11 cellular contexts compared by ENCODE assay signal in the genomic region with DNA sequence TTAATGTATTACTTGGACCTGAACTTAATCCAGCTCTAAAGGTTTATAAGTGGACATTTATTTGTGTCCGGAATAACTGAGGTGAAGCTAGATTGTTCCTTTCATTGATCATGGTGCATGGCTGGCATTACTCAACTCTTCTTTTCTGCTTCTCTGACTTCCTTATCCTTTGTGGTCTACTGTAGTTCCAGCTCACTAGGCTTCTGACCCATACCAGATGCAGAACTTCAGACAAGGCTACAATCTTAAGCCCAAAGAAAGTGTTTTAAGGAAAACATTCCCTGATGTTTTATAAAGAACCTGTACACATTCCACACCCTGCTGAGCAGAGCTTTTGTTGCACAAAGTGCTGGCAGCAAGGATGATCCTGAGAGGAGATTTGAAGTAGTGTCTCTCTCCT.
DNase-seq lines count a peak whose midpoint lies in the region; ATAC-seq and TF ChIP-seq lines count a peak whose summit lies in the region.
"Had no signal": no experiment of that assay in that cellular context is flagged by ENCODE, and none has a peak within 500 bp of the region (broad histone marks: within the 10 kb centered on the region; RNA-seq: fewer than 3 reads in every experiment).

No MANE protein-coding gene starts in this region.

- DNase-seq in mammary epithelial cell (no peak), MCF 10A (ENCODE audit: unreplicated experiment) (no peak), NOMO-1 treated with dmso at 0.1 percent for 144 hours (lab: John Stamatoyannopoulos, UW; ENCODE audit: unreplicated experiment) (peak; percentile 5), glomerular visceral epithelial cell (ENCODE audit: extremely low spot score) (peak; percentile 85), NCI-H510A (lab: John Stamatoyannopoulos, UW) (no peak), islet precursor cell (no peak)
- DNase-seq: colonic mucosa, NCI-H1417 treated with DMSO at 0.1 percent for 48 hours had no signal

- H2AFZ ChIP-seq in mammary epithelial cell (ENCODE audit: low read depth, low read length), result peak overlapping the region; percentile 8

- H3K27ac ChIP-seq in mammary epithelial cell (ENCODE audit: insufficient read depth, low read depth, low read length) (no peak overlapping the region), urinary bladder (ENCODE audit: low read depth) (peak overlapping the region; percentile 10)
- H3K27ac ChIP-seq: colonic mucosa had no signal

- no peaks in the 10 kb centered on the region for H3K27me3 Mint-ChIP-seq in MCF 10A (ENCODE audit: insufficient read depth, unreplicated experiment)

- no peak overlapping the region for H3K4me3 ChIP-seq in mammary epithelial cell (replicated peaks in 1 of 3; ENCODE audit: insufficient read depth in 1 of 3, low read depth in 2 of 3, low read length in 3 of 3)
- no peak overlapping the region for H3K4me3 ChIP-seq in urinary bladder (ENCODE audit: low read depth, low read length)
- H3K4me3 ChIP-seq: colonic mucosa had no signal

- intact Hi-C loops in mammary epithelial cell (cut with micrococcal nuclease) (no loop called here), MCF 10A (cut with micrococcal nuclease) (no loop called here)

- ATAC-seq in GM21786 (IDR thresholded peaks at IDR 0.05; ENCODE audit: unreplicated experiment), result no peak
- ATAC-seq: sciatic nerve had no signal

- dilution Hi-C loops in mammary epithelial cell (cut with HindIII; ENCODE audit: low sequenced_read_pairs), result no loop called here

- no peaks in the 10 kb centered on the region for H3K9me3 ChIP-seq in mammary epithelial cell (replicated peaks; ENCODE audit: insufficient read depth, low read length)
- H3K9me3 ChIP-seq: colonic mucosa had no signal

- TF ChIP-seq CTCF in mammary epithelial cell (conservative IDR thresholded peaks at IDR 0.05 in 1 of 2, IDR thresholded peaks at IDR 0.05 in 1 of 2; ENCODE audit: extremely low read depth in 1 of 2, insufficient read depth in 1 of 2, low read depth in 1 of 2, low read length in 2 of 2) (no peak), MCF 10A (IDR thresholded peaks at IDR 0.05; ENCODE audit: unreplicated experiment) (no peak)

- H3K9ac ChIP-seq in mammary epithelial cell (ENCODE audit: insufficient read depth, low read length), result no peak overlapping the region

- no peaks in the 10 kb centered on the region for H4K20me1 ChIP-seq in mammary epithelial cell (ENCODE audit: insufficient read depth, low read length)

- in situ Hi-C loops in mammary epithelial cell (cut with MboI; ENCODE audit: low sequenced_read_pairs in 2 of 2), result no loop called here

- no peak overlapping the region for H3K4me2 ChIP-seq in mammary epithelial cell (ENCODE audit: insufficient read depth, low read depth, low read length)

- no peaks in the 10 kb centered on the region for H3K79me2 ChIP-seq in mammary epithelial cell (ENCODE audit: insufficient read depth, low read length)

- CTCF ChIA-PET in mammary epithelial cell (lab: Charles Lee; ENCODE audit: low non-redundant PET) (interaction anchor here (0.7 kb wide), 1 partner anchor 258 kb away, joined by 6 read pairs; no protein-coding TSS in a partner anchor), MCF 10A (lab: Yijun Ruan, JAX) (interaction anchor here (0.6 to 1.3 kb wide), 4 partner anchors 36 to 251 kb away, joined by 3 to 5 read pairs (median 4); no protein-coding TSS in a partner anchor)

- H3K36me3 ChIP-seq in mammary epithelial cell (ENCODE audit: insufficient read depth, low read length) (no peaks in the 10 kb centered on the region), urinary bladder (ENCODE audit: insufficient read depth) (no peaks in the 10 kb centered on the region)
- H3K36me3 ChIP-seq: colonic mucosa had no signal

- POLR2A ChIA-PET in MCF 10A (lab: Yijun Ruan, JAX), result interaction anchor here (1.2 to 2.6 kb wide), 4 partner anchors 10 to 251 kb away, joined by 4 to 9 read pairs (median 7); a partner anchor contains a TSS

- 100% methylated on average over 1 of the region's 1 CpG for WGBS in mammary epithelial cell (ENCODE audit: low coverage, missing lambda C conversion rate)
- 76% methylated on average over 1 of the region's 1 CpG for WGBS in urinary bladder

- H3K4me1 Mint-ChIP-seq in MCF 10A (ENCODE audit: insufficient read depth, unreplicated experiment), result peaks cover 38% of the 10 kb centered on the region

- H3K4me1 ChIP-seq in mammary epithelial cell (ENCODE audit: insufficient read depth, low read length) (peaks cover 56% of the 10 kb centered on the region), urinary bladder (ENCODE audit: insufficient read depth) (no peaks in the 10 kb centered on the region)

- BruUV-seq in mammary epithelial cell (replicated peaks; lab: Mats Ljungman, UMichigan), result no TSS peak
- BruUV-seq in MCF 10A (replicated peaks; lab: Mats Ljungman, UMichigan), result no TSS peak

- H3K4me3 Mint-ChIP-seq in MCF 10A (ENCODE audit: unreplicated experiment), result no peak overlapping the region

- H3K27me3 ChIP-seq in mammary epithelial cell (ENCODE audit: insufficient read depth, low read length), result no peaks in the 10 kb centered on the region
- H3K27me3 ChIP-seq: colonic mucosa had no signal

- no peak overlapping the region for H3K27ac Mint-ChIP-seq in MCF 10A (ENCODE audit: low read depth, unreplicated experiment)

- no peaks in the 10 kb centered on the region for H3K36me3 Mint-ChIP-seq in MCF 10A (ENCODE audit: insufficient read depth, unreplicated experiment)

- H3K9me3 Mint-ChIP-seq in MCF 10A (ENCODE audit: unreplicated experiment), result no peaks in the 10 kb centered on the region

Comparison
In these comparisons a context has a peak if more than half of its experiments do, and no peak if none do; other contexts are left out.
1. DNase-seq: peak in NOMO-1 treated with dmso at 0.1 percent for 144 hours (single experiment) and glomerular visceral epithelial cell (single experiment); none in mammary epithelial cell (single experiment), MCF 10A (single experiment), NCI-H510A (single experiment) and islet precursor cell (single experiment).